21 cellular contexts compared by ENCODE assay signal in the genomic region with DNA sequence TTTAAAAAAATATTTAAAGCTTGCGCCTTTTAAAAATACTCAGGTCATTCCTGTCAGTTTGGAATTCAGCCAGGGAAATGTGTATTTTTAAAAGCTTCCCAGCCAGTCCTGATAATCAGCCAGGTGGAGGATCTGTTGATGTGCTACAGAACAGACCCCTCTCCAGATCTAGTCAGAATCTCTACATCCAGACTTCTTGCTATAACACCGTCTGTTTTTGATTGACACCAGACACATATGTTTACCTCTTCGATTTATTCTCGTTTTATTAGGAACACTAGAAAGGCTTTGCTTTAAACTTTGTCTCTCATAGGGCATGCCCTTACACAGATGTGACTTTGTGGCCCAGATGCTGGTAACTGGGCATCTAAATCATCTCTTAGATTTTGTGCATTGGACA. TPM values are rescaled to one million over a fixed set of nuclear protein-coding genes. Genes with fewer than 3 reads are reported as not detected.
A peak's percentile ranks its signal among the peaks of the same experiment; 100 is the strongest.
DNase-seq lines count a peak whose midpoint lies in the region; ATAC-seq, FAIRE-seq and TF ChIP-seq lines count a peak whose summit lies in the region.
"Had no signal": no experiment of that assay in that cellular context is flagged by ENCODE, and none has a peak within 500 bp of the region (broad histone marks: within the 10 kb centered on the region; RNA-seq: fewer than 3 reads in every experiment).

No MANE protein-coding gene starts in this region.

- H3K27me3 ChIP-seq in WERI-Rb-1 (ENCODE audit: insufficient read depth, low read depth, severe bottlenecking), result no peaks in the 10 kb centered on the region
- H3K27me3 ChIP-seq in HepG2 (ENCODE audit: control insufficient read depth in 1 of 2, insufficient read depth in 2 of 2, low read length in 2 of 2), result no peaks in the 10 kb centered on the region
- H3K27me3 ChIP-seq in stomach, result no peaks in the 10 kb centered on the region
- H3K27me3 ChIP-seq in Peyer's patch, result no peaks in the 10 kb centered on the region
- H3K27me3 ChIP-seq: esophagus squamous epithelium, transverse colon had no signal

- FAIRE-seq in HepG2 (lab: Jason Lieb, UNC), result no peak

- H3K4me1 ChIP-seq in HepG2 (ENCODE audit: insufficient read depth, low read length) (peaks cover 98% of the 10 kb centered on the region), stomach (peaks cover 44 to 93% (median 73%) of the 10 kb centered on the region in 4 donors), Peyer's patch (peaks cover 0 to 20% (median 1%) of the 10 kb centered on the region in 4 donors)

- no peak for TF ChIP-seq RAD21 in HepG2 (CRISPR knock-in tag; IDR thresholded peaks at IDR 0.05)

- in situ Hi-C loops in HepG2 (cut with HindIII; ENCODE audit: extremely low pct_ligation_motif_present, low pct_unique_long_range_greater_than_20kb), result loop anchor here (25.0 kb wide), 1 partner anchor 106 kb away; no protein-coding TSS in a partner anchor

- CTCF ChIA-PET in activated CD4-positive, alpha-beta memory T cell treated with anti-CD3 and anti-CD28 coated beads for 36 hours (lab: Charles Lee), result no interaction called here
- CTCF ChIA-PET in activated CD4-positive, alpha-beta memory T cell treated with anti-CD3 and anti-CD28 coated beads, Interleukin-2, amount 10 ng/mL, durations not matched to agents 7 days and 5 days (lab: Charles Lee), result interaction anchor here (1.2 kb wide), 1 partner anchor 11 kb away, joined by 4 read pairs; no protein-coding TSS in a partner anchor
- CTCF ChIA-PET in HepG2 (lab: Yijun Ruan, JAX; ENCODE audit: low intra/inter-chr PET ratio, low total read pairs), result no interaction called here

- H2AFZ ChIP-seq in HepG2 (ENCODE audit: low read length), result no peak overlapping the region

- intact Hi-C loops in activated CD4-positive, alpha-beta memory T cell treated with anti-CD3 and anti-CD28 coated beads for 36 hours (cut with micrococcal nuclease), result loop anchor here (10.0 kb wide), 1 partner anchor 108 kb away; no protein-coding TSS in a partner anchor
- intact Hi-C loops in HepG2 (cut with micrococcal nuclease; ENCODE audit: unreplicated experiment) (loop anchor here (5.0 kb wide), 1 partner anchor 66 kb away; no protein-coding TSS in a partner anchor), stomach (cut with DNase I; ENCODE audit: low total_unique reads) (loop anchor here (10.0 kb wide), 1 partner anchor 118 kb away; no protein-coding TSS in a partner anchor)

- BruUV-seq in HepG2 (replicated peaks; lab: Mats Ljungman, UMichigan), result no TSS peak

- H3K79me2 ChIP-seq in HepG2 (ENCODE audit: insufficient read depth, low read length), result peaks cover 73% of the 10 kb centered on the region

- peaks cover 4% of the 10 kb centered on the region for H3K36me3 Mint-ChIP-seq in activated CD4-positive, alpha-beta memory T cell treated with anti-CD3 and anti-CD28 coated beads for 36 hours
- H3K36me3 Mint-ChIP-seq in activated CD4-positive, alpha-beta memory T cell treated with anti-CD3 and anti-CD28 coated beads, Interleukin-2, amount 10 ng/mL, durations not matched to agents 7 days and 5 days (ENCODE audit: low read depth), result peaks cover 14% of the 10 kb centered on the region
- H3K36me3 Mint-ChIP-seq: CD14-positive monocyte; natural killer cell treated with Interleukin-12 subunit alpha and Interleukin-12 subunit beta and Interleukin-15 and Interleukin-18, amount 100 ng/mL, for 72 hours had no signal

- TF ChIP-seq EP300 in HepG2 (IDR thresholded peaks at IDR 0.05; ENCODE audit: low read depth in 2 of 2, low read length in 2 of 2), result no peak
- TF ChIP-seq EP300 in HepG2 (CRISPR knock-in tag; IDR thresholded peaks at IDR 0.05; ENCODE audit: borderline replicate concordance), result no peak
- no peak for TF ChIP-seq EP300 in stomach (IDR thresholded peaks at IDR 0.05)

- no peaks in the 10 kb centered on the region for H4K20me1 ChIP-seq in HepG2 (ENCODE audit: insufficient read depth, low read length)

- H3K27ac Mint-ChIP-seq in activated CD4-positive, alpha-beta memory T cell treated with anti-CD3 and anti-CD28 coated beads for 36 hours, result peak overlapping the region; percentile 35
- no peak overlapping the region for H3K27ac Mint-ChIP-seq in activated CD4-positive, alpha-beta memory T cell treated with anti-CD3 and anti-CD28 coated beads, Interleukin-2, amount 10 ng/mL, durations not matched to agents 7 days and 5 days
- H3K27ac Mint-ChIP-seq: activated B cell treated with CpG ODN at 0.5 μM for 24 hours; activated naive CD8-positive, alpha-beta T cell treated with anti-CD3 and anti-CD28 coated beads, Interleukin-2, amount 50 U/mL, for 24 hours; CD14-positive monocyte; natural killer cell treated with Interleukin-12 subunit alpha and Interleukin-12 subunit beta and Interleukin-15 and Interleukin-18, amount 100 ng/mL, for 72 hours; T-helper 1 cell treated with Interleukin-12 subunit alpha and Interleukin-12 subunit beta and Interleukin-4 antibody, amounts not matched to agents 30 μg/mL and 1 μg/mL, for 36 hours had no signal

- ATAC-seq in HepG2 (no peak), HG02642 (IDR thresholded peaks at IDR 0.05; ENCODE audit: poor library complexity, unreplicated experiment) (no peak), GM19328 (IDR thresholded peaks at IDR 0.05; ENCODE audit: unreplicated experiment) (no peak)
- ATAC-seq: activated naive CD8-positive, alpha-beta T cell treated with anti-CD3 and anti-CD28 coated beads, Interleukin-2, amount 50 U/mL, for 24 hours; natural killer cell treated with Interleukin-12 subunit alpha and Interleukin-12 subunit beta and Interleukin-15 and Interleukin-18, amount 100 ng/mL, for 72 hours had no signal

- H3K4me3 Mint-ChIP-seq in activated CD4-positive, alpha-beta memory T cell treated with anti-CD3 and anti-CD28 coated beads for 36 hours, result no peak overlapping the region
- H3K4me3 Mint-ChIP-seq in activated CD4-positive, alpha-beta memory T cell treated with anti-CD3 and anti-CD28 coated beads, Interleukin-2, amount 10 ng/mL, durations not matched to agents 7 days and 5 days, result no peak overlapping the region
- H3K4me3 Mint-ChIP-seq: activated B cell treated with CpG ODN at 0.5 μM for 24 hours; activated naive CD8-positive, alpha-beta T cell treated with anti-CD3 and anti-CD28 coated beads, Interleukin-2, amount 50 U/mL, for 24 hours; CD14-positive monocyte; natural killer cell treated with Interleukin-12 subunit alpha and Interleukin-12 subunit beta and Interleukin-15 and Interleukin-18, amount 100 ng/mL, for 72 hours; T-helper 1 cell treated with Interleukin-12 subunit alpha and Interleukin-12 subunit beta and Interleukin-4 antibody, amounts not matched to agents 30 μg/mL and 1 μg/mL, for 36 hours had no signal

- H3K9ac ChIP-seq in HepG2 (ENCODE audit: insufficient read depth, low read depth, low read length), result no peak overlapping the region

- H3K4me1 Mint-ChIP-seq in activated CD4-positive, alpha-beta memory T cell treated with anti-CD3 and anti-CD28 coated beads for 36 hours (ENCODE audit: low read depth), result peaks cover 39% of the 10 kb centered on the region
- peaks cover 35% of the 10 kb centered on the region for H3K4me1 Mint-ChIP-seq in activated CD4-positive, alpha-beta memory T cell treated with anti-CD3 and anti-CD28 coated beads, Interleukin-2, amount 10 ng/mL, durations not matched to agents 7 days and 5 days

- H3K36me3 ChIP-seq in WERI-Rb-1 (peaks cover 32% of the 10 kb centered on the region), HepG2 (replicated peaks in 1 of 2; ENCODE audit: control insufficient read depth in 1 of 2, insufficient read depth in 2 of 2, low read length in 2 of 2) (peaks cover 0 to 16% of the 10 kb centered on the region in 2 experiments), stomach (peaks cover 0 to 3% (median 1%) of the 10 kb centered on the region in 4 donors), Peyer's patch (no peaks in the 10 kb centered on the region)
- H3K36me3 ChIP-seq: transverse colon had no signal

- no peaks in the 10 kb centered on the region for H3K9me3 ChIP-seq in WERI-Rb-1 (ENCODE audit: severe bottlenecking)
- no peaks in the 10 kb centered on the region for H3K9me3 ChIP-seq in HepG2 (ENCODE audit: low read length)
- H3K9me3 ChIP-seq in stomach, result no peaks in the 10 kb centered on the region
- H3K9me3 ChIP-seq in Peyer's patch, result no peaks in the 10 kb centered on the region
- H3K9me3 ChIP-seq: esophagus squamous epithelium, transverse colon had no signal

- H3K4me3 ChIP-seq in WERI-Rb-1 (ENCODE audit: low read depth, low read length), result no peak overlapping the region
- H3K4me3 ChIP-seq in HepG2 (replicated peaks in 1 of 3; ENCODE audit: insufficient read depth in 1 of 3, low read depth in 2 of 3, low read length in 3 of 3), result no peak overlapping the region
- H3K4me3 ChIP-seq in stomach, result no peak overlapping the region
- no peak overlapping the region for H3K4me3 ChIP-seq in Peyer's patch
- H3K4me3 ChIP-seq: esophagus squamous epithelium, transverse colon had no signal

- no peaks in the 10 kb centered on the region for H3K9me3 Mint-ChIP-seq in activated CD4-positive, alpha-beta memory T cell treated with anti-CD3 and anti-CD28 coated beads for 36 hours
- H3K9me3 Mint-ChIP-seq in activated CD4-positive, alpha-beta memory T cell treated with anti-CD3 and anti-CD28 coated beads, Interleukin-2, amount 10 ng/mL, durations not matched to agents 7 days and 5 days, result no peaks in the 10 kb centered on the region
- H3K9me3 Mint-ChIP-seq: activated B cell treated with CpG ODN at 0.5 μM for 24 hours; activated naive CD8-positive, alpha-beta T cell treated with anti-CD3 and anti-CD28 coated beads, Interleukin-2, amount 50 U/mL, for 24 hours; CD14-positive monocyte; natural killer cell treated with Interleukin-12 subunit alpha and Interleukin-12 subunit beta and Interleukin-15 and Interleukin-18, amount 100 ng/mL, for 72 hours; T-helper 1 cell treated with Interleukin-12 subunit alpha and Interleukin-12 subunit beta and Interleukin-4 antibody, amounts not matched to agents 30 μg/mL and 1 μg/mL, for 36 hours had no signal

- H3K27me3 Mint-ChIP-seq in activated CD4-positive, alpha-beta memory T cell treated with anti-CD3 and anti-CD28 coated beads for 36 hours, result no peaks in the 10 kb centered on the region
- no peaks in the 10 kb centered on the region for H3K27me3 Mint-ChIP-seq in activated CD4-positive, alpha-beta memory T cell treated with anti-CD3 and anti-CD28 coated beads, Interleukin-2, amount 10 ng/mL, durations not matched to agents 7 days and 5 days
- H3K27me3 Mint-ChIP-seq: activated B cell treated with CpG ODN at 0.5 μM for 24 hours; activated naive CD8-positive, alpha-beta T cell treated with anti-CD3 and anti-CD28 coated beads, Interleukin-2, amount 50 U/mL, for 24 hours; natural killer cell treated with Interleukin-12 subunit alpha and Interleukin-12 subunit beta and Interleukin-15 and Interleukin-18, amount 100 ng/mL, for 72 hours had no signal

- POLR2A ChIA-PET in activated CD4-positive, alpha-beta memory T cell treated with anti-CD3 and anti-CD28 coated beads for 36 hours (lab: Charles Lee), result no interaction called here
- POLR2A ChIA-PET in activated CD4-positive, alpha-beta memory T cell treated with anti-CD3 and anti-CD28 coated beads, Interleukin-2, amount 10 ng/mL, durations not matched to agents 7 days and 5 days (lab: Charles Lee), result no interaction called here
- POLR2A ChIA-PET in HepG2 (lab: Yijun Ruan, JAX), result interaction anchor here (1.0 to 5.0 kb wide), 4 partner anchors 10 to 107 kb away, joined by 4 to 65 read pairs (median 30); a partner anchor contains a TSS

- no peak for TF ChIP-seq CTCF in WERI-Rb-1 (IDR thresholded peaks at IDR 0.05; ENCODE audit: low read depth, low read length)
- TF ChIP-seq CTCF in HepG2 (CRISPR knock-in tag; IDR thresholded peaks at IDR 0.05), result no peak
- no peak for TF ChIP-seq CTCF in stomach (IDR thresholded peaks at IDR 0.05)
- no peak for TF ChIP-seq CTCF in Peyer's patch (IDR thresholded peaks at IDR 0.05)

- H3K4me2 ChIP-seq in HepG2 (ENCODE audit: low read depth, low read length), result no peak overlapping the region

- peak overlapping the region; percentile 3; the same call in 1 of the 2 replicates for H3K27ac ChIP-seq in WERI-Rb-1
- H3K27ac ChIP-seq in HepG2 (ENCODE audit: extremely low read length, insufficient read depth, low read length), result peak overlapping the region; percentile 9
- H3K27ac ChIP-seq in stomach, result peak overlapping the region in 4 of 5 donors; percentile 77 to 88 (median 87)
- H3K27ac ChIP-seq in Peyer's patch, result no peak overlapping the region

- DNase-seq in activated CD4-positive, alpha-beta memory T cell treated with anti-CD3 and anti-CD28 coated beads for 36 hours, result no peak
- no peak for DNase-seq in activated CD4-positive, alpha-beta memory T cell treated with anti-CD3 and anti-CD28 coated beads, Interleukin-2, amount 10 ng/mL, durations not matched to agents 7 days and 5 days
- DNase-seq in WERI-Rb-1, result no peak
- DNase-seq in HepG2 (ENCODE audit: low spot score), result no peak
- DNase-seq in stomach, result no peak
- no peak for DNase-seq in Peyer's patch
- DNase-seq: ACHN; activated B cell treated with CpG ODN at 0.5 μM for 24 hours; activated CD8-positive, alpha-beta memory T cell treated with anti-CD3 and anti-CD28 coated beads for 24 hours; activated naive CD8-positive, alpha-beta T cell treated with anti-CD3 and anti-CD28 coated beads, Interleukin-2, amount 50 U/mL, for 24 hours; central memory CD4-positive, alpha-beta T cell; esophagus squamous epithelium; NCI-H146; retina; stimulated activated naive CD4-positive, alpha-beta T cell; transverse colon had no signal

- WGBS in HepG2 (ENCODE audit: low lambda C conversion rate), result 90% methylated on average over 4 of the region's 4 CpGs
- WGBS in stomach, 5 donors, result 34 to 61% (median 44%) methylated on average over 4 of the region's 4 CpGs

- TF ChIP-seq POLR2A in HepG2 (IDR thresholded peaks at IDR 0.05; ENCODE audit: insufficient read depth in 1 of 2, low read depth in 2 of 2, low read length in 2 of 2) (no peak), stomach (IDR thresholded peaks at IDR 0.05) (no peak), Peyer's patch (IDR thresholded peaks at IDR 0.05) (no peak)

RNA-seq across cellular contexts. Expression of a gene that starts 11.7 kb away (rescaled TPM):
- total RNA-seq in activated CD4-positive, alpha-beta memory T cell treated with anti-CD3 and anti-CD28 coated beads for 36 hours, result 1 to 10 TPM; 6.3 to 8.2 TPM
- 1 to 10 TPM; 4.3 to 6.2 TPM for total RNA-seq in activated CD4-positive, alpha-beta memory T cell treated with anti-CD3 and anti-CD28 coated beads, Interleukin-2, amount 10 ng/mL, durations not matched to agents 7 days and 5 days
- 22.2 and 26.6 TPM in 2 replicates for total RNA-seq in HepG2 (2016; rRNA removed; fragmentation: Illumina TruSeq; extraction: Trizol)
- 1.9 TPM in 2 replicates for total RNA-seq in HepG2 (2016; cell fraction: cytosol; rRNA removed; fragmentation: Illumina TruSeq; extraction: Trizol; ENCODE audit: low read depth)
- total RNA-seq in HepG2 (2016; cell fraction: insoluble cytoplasmic fraction; rRNA removed; fragmentation: Illumina TruSeq; extraction: Trizol), result 21.4 and 26.1 TPM in 2 replicates
- total RNA-seq in HepG2 (2016; cell fraction: membrane; rRNA removed; fragmentation: Illumina TruSeq; extraction: Trizol), result 10.5 and 11.8 TPM in 2 replicates
- 12.5 and 14.9 TPM in 2 replicates for total RNA-seq in HepG2 (2016; cell fraction: nucleus; rRNA removed; fragmentation: Illumina TruSeq; extraction: Trizol)
- polyA plus RNA-seq in HepG2 (2011; rRNA removed), result 6.0 and 6.9 TPM in 2 replicates
- polyA plus RNA-seq in HepG2 (2011; cell fraction: cytosol; rRNA removed), result 2.8 and 4.1 TPM in 2 replicates
- 2.6 and 3.1 TPM in 2 replicates for polyA plus RNA-seq in HepG2 (2011; cell fraction: nucleus; rRNA removed)
- polyA plus RNA-seq in HepG2 (2012), result 4.6 and 4.9 TPM in 2 replicates
- polyA plus RNA-seq in HepG2 (2016; cell fraction: cytosol; fragmentation: Illumina TruSeq; extraction: Trizol; ENCODE audit: low read depth), result 0.35 and 0.57 TPM in 2 replicates
- polyA plus RNA-seq in HepG2 (2016; cell fraction: insoluble cytoplasmic fraction; fragmentation: Illumina TruSeq; extraction: Trizol; ENCODE audit: low read depth), result 8.8 and 9.1 TPM in 2 replicates
- 2.6 and 2.7 TPM in 2 replicates for polyA plus RNA-seq in HepG2 (2016; cell fraction: membrane; fragmentation: Illumina TruSeq; extraction: Trizol; ENCODE audit: low read depth)
- 13.0 and 13.3 TPM in 2 replicates for polyA plus RNA-seq in HepG2 (2016; cell fraction: nucleus; fragmentation: Illumina TruSeq; extraction: Trizol; ENCODE audit: insufficient read depth, low read depth)
- polyA minus RNA-seq in HepG2 (2011; rRNA and poly(A)+ RNA removed; ENCODE audit: low replicate concordance), result 3.1 and 8.3 TPM in 2 replicates
- polyA minus RNA-seq in HepG2 (2011; cell fraction: cytosol; rRNA and poly(A)+ RNA removed), result 22.0 and 24.4 TPM in 2 replicates
- 10.6 and 14.4 TPM in 2 replicates for polyA minus RNA-seq in HepG2 (2011; cell fraction: nucleus; rRNA and poly(A)+ RNA removed)
- 10 to 100 TPM in 4 of 5 donors, 1 to 10 TPM in 1; 5.4 to 69.5 (median 22.6) TPM for total RNA-seq in stomach
- polyA plus RNA-seq in stomach, result 1 to 10 TPM; 3.2 to 6.0 (median 3.7) TPM
- total RNA-seq in Peyer's patch, result 10 to 100 TPM in 3 of 4 donors, 1 to 10 TPM in 1; 6.6 to 27.0 (median 18.4) TPM

RNA-seq across cellular contexts. Expression of a gene that starts 51.7 kb away (rescaled TPM):
- total RNA-seq in activated CD4-positive, alpha-beta memory T cell treated with anti-CD3 and anti-CD28 coated beads for 36 hours, result not detected
- not detected for total RNA-seq in activated CD4-positive, alpha-beta memory T cell treated with anti-CD3 and anti-CD28 coated beads, Interleukin-2, amount 10 ng/mL, durations not matched to agents 7 days and 5 days
- total RNA-seq in HepG2 (2016; rRNA removed; fragmentation: Illumina TruSeq; extraction: Trizol), result not detected in 2 replicates
- total RNA-seq in HepG2 (2016; cell fraction: cytosol; rRNA removed; fragmentation: Illumina TruSeq; extraction: Trizol; ENCODE audit: low read depth), result not detected in 2 replicates
- not detected in 2 replicates for total RNA-seq in HepG2 (2016; cell fraction: insoluble cytoplasmic fraction; rRNA removed; fragmentation: Illumina TruSeq; extraction: Trizol)
- total RNA-seq in HepG2 (2016; cell fraction: membrane; rRNA removed; fragmentation: Illumina TruSeq; extraction: Trizol), result not detected in 2 replicates
- total RNA-seq in HepG2 (2016; cell fraction: nucleus; rRNA removed; fragmentation: Illumina TruSeq; extraction: Trizol), result not detected in 2 replicates
- polyA plus RNA-seq in HepG2 (2011; rRNA removed), result 0.18 and 0.26 TPM in 2 replicates
- polyA plus RNA-seq in HepG2 (2011; cell fraction: cytosol; rRNA removed), result 0.05 TPM in 2 replicates
- 1.9 and 2.1 TPM in 2 replicates for polyA plus RNA-seq in HepG2 (2011; cell fraction: nucleus; rRNA removed)
- 0.11 and 0.36 TPM in 2 replicates for polyA plus RNA-seq in HepG2 (2012)
- polyA plus RNA-seq in HepG2 (2016; cell fraction: cytosol; fragmentation: Illumina TruSeq; extraction: Trizol; ENCODE audit: low read depth), result not detected in 2 replicates
- not detected in 2 replicates for polyA plus RNA-seq in HepG2 (2016; cell fraction: insoluble cytoplasmic fraction; fragmentation: Illumina TruSeq; extraction: Trizol; ENCODE audit: low read depth)
- not detected in 2 replicates for polyA plus RNA-seq in HepG2 (2016; cell fraction: membrane; fragmentation: Illumina TruSeq; extraction: Trizol; ENCODE audit: low read depth)
- polyA plus RNA-seq in HepG2 (2016; cell fraction: nucleus; fragmentation: Illumina TruSeq; extraction: Trizol; ENCODE audit: insufficient read depth, low read depth), result 0.13 TPM in 1 of 2 replicates, not detected in the other
- polyA minus RNA-seq in HepG2 (2011; rRNA and poly(A)+ RNA removed; ENCODE audit: low replicate concordance), result 0.42 TPM in 1 of 2 replicates, not detected in the other
- not detected in 2 replicates for polyA minus RNA-seq in HepG2 (2011; cell fraction: cytosol; rRNA and poly(A)+ RNA removed)
- 0.37 and 0.52 TPM in 2 replicates for polyA minus RNA-seq in HepG2 (2011; cell fraction: nucleus; rRNA and poly(A)+ RNA removed)
- 10 to 100 TPM in 3 of 5 donors, 1 to 10 TPM in 2; 8.1 to 61.1 (median 13.4) TPM for total RNA-seq in stomach
- polyA plus RNA-seq in stomach, result 1 to 10 TPM; 4.4 to 5.9 (median 5.8) TPM
- total RNA-seq in Peyer's patch, result 10 to 100 TPM in 3 of 4 donors, 1 to 10 TPM in 1; 8.2 to 51.2 (median 20.5) TPM
- total RNA-seq: activated B cell treated with CpG ODN at 0.5 μM for 24 hours; natural killer cell treated with Interleukin-12 subunit alpha and Interleukin-12 subunit beta and Interleukin-15 and Interleukin-18, amount 100 ng/mL, for 72 hours had no signal
- polyA plus RNA-seq: CD14-positive monocyte had no signal

RNA-seq across cellular contexts. Expression of a gene that starts 51.8 kb away (rescaled TPM):
- total RNA-seq in activated CD4-positive, alpha-beta memory T cell treated with anti-CD3 and anti-CD28 coated beads for 36 hours, result 10 to 100 TPM; 11.0 to 11.6 TPM
- total RNA-seq in activated CD4-positive, alpha-beta memory T cell treated with anti-CD3 and anti-CD28 coated beads, Interleukin-2, amount 10 ng/mL, durations not matched to agents 7 days and 5 days, result 1 to 10 TPM; 6.3 to 6.6 TPM
- total RNA-seq in HepG2 (2016; rRNA removed; fragmentation: Illumina TruSeq; extraction: Trizol), result 5.9 and 7.2 TPM in 2 replicates
- total RNA-seq in HepG2 (2016; cell fraction: cytosol; rRNA removed; fragmentation: Illumina TruSeq; extraction: Trizol; ENCODE audit: low read depth), result 3.6 and 4.1 TPM in 2 replicates
- 7.0 and 8.2 TPM in 2 replicates for total RNA-seq in HepG2 (2016; cell fraction: insoluble cytoplasmic fraction; rRNA removed; fragmentation: Illumina TruSeq; extraction: Trizol)
- total RNA-seq in HepG2 (2016; cell fraction: membrane; rRNA removed; fragmentation: Illumina TruSeq; extraction: Trizol), result 6.0 and 7.8 TPM in 2 replicates
- 3.0 and 4.1 TPM in 2 replicates for total RNA-seq in HepG2 (2016; cell fraction: nucleus; rRNA removed; fragmentation: Illumina TruSeq; extraction: Trizol)
- 7.9 and 8.0 TPM in 2 replicates for polyA plus RNA-seq in HepG2 (2011; rRNA removed)
- polyA plus RNA-seq in HepG2 (2011; cell fraction: cytosol; rRNA removed), result 6.7 and 10.5 TPM in 2 replicates
- polyA plus RNA-seq in HepG2 (2011; cell fraction: nucleus; rRNA removed), result 4.6 and 7.3 TPM in 2 replicates
- 3.8 and 5.2 TPM in 2 replicates for polyA plus RNA-seq in HepG2 (2012)
- 6.8 and 7.0 TPM in 2 replicates for polyA plus RNA-seq in HepG2 (2016; cell fraction: cytosol; fragmentation: Illumina TruSeq; extraction: Trizol; ENCODE audit: low read depth)
- 6.9 and 7.1 TPM in 2 replicates for polyA plus RNA-seq in HepG2 (2016; cell fraction: insoluble cytoplasmic fraction; fragmentation: Illumina TruSeq; extraction: Trizol; ENCODE audit: low read depth)
- 5.1 and 6.4 TPM in 2 replicates for polyA plus RNA-seq in HepG2 (2016; cell fraction: membrane; fragmentation: Illumina TruSeq; extraction: Trizol; ENCODE audit: low read depth)
- polyA plus RNA-seq in HepG2 (2016; cell fraction: nucleus; fragmentation: Illumina TruSeq; extraction: Trizol; ENCODE audit: insufficient read depth, low read depth), result 3.6 and 6.6 TPM in 2 replicates
- 0.07 and 10.0 TPM in 2 replicates for polyA minus RNA-seq in HepG2 (2011; rRNA and poly(A)+ RNA removed; ENCODE audit: low replicate concordance)
- 2.9 and 4.1 TPM in 2 replicates for polyA minus RNA-seq in HepG2 (2011; cell fraction: cytosol; rRNA and poly(A)+ RNA removed)
- polyA minus RNA-seq in HepG2 (2011; cell fraction: nucleus; rRNA and poly(A)+ RNA removed), result 2.9 and 4.1 TPM in 2 replicates
- total RNA-seq in stomach, result 1 to 10 TPM in 3 of 5 donors, under 1 TPM in 1, not detected in 1; under 0.01 to 2.8 (median 1.9) TPM
- polyA plus RNA-seq in stomach, result 1 to 10 TPM in 2 of 3 donors, under 1 TPM in 1; 0.46 to 7.2 (median 5.6) TPM
- total RNA-seq in Peyer's patch, result 10 to 100 TPM in 1 of 4 donors, 1 to 10 TPM in 1, under 1 TPM in 2; 0.66 to 91.6 (median 1.9) TPM

Comparison
In these comparisons a context has a peak if more than half of its experiments do, and no peak if none do; other contexts are left out.
1. H3K27ac ChIP-seq: peak in WERI-Rb-1 (single experiment), HepG2 (single experiment) and stomach (4 of 5); none in Peyer's patch (0 of 4).
2. RNA of a gene that starts 51.7 kb away (total RNA-seq): 8.2 to 51.2 TPM in Peyer's patch and 8.1 to 61.1 TPM in stomach; not detected in activated CD4-positive, alpha-beta memory T cell treated with anti-CD3 and anti-CD28 coated beads for 36 hours, not detected in HepG2 and not detected in activated CD4-positive, alpha-beta memory T cell treated with anti-CD3 and anti-CD28 coated beads, Interleukin-2, amount 10 ng/mL, durations not matched to agents 7 days and 5 days; every median in the first group is over 4 times any median in the second.